ENCODE assay signal across 18 cellular contexts in genomic region chr10:118408145-118408544, GRCh38.
DNase-seq lines count a peak whose midpoint lies in the region; ATAC-seq and TF ChIP-seq lines count a peak whose summit lies in the region.
"Had no signal": no experiment of that assay in that cellular context is flagged by ENCODE, and none has a peak within 500 bp of the region (broad histone marks: within the 10 kb centered on the region; RNA-seq: fewer than 3 reads in every experiment).

No MANE protein-coding gene starts in this region.

- peak; percentile 89 for DNase-seq in DMS 273 (lab: John Stamatoyannopoulos, UW; ENCODE audit: unreplicated experiment)
- peak; percentile 36 for DNase-seq in NCI-H1694 treated with DMSO at 0.1 percent for 48 hours (lab: John Stamatoyannopoulos, UW)
- DNase-seq in SK-N-DZ (ENCODE audit: low spot score), result peak; percentile 7
- DNase-seq in endodermal cell, result no peak
- no peak for DNase-seq in heart right ventricle
- no peak for DNase-seq in activated effector memory CD4-positive, alpha-beta T cell treated with Interleukin-2 at 50 U/mL for 16 hours
- DNase-seq in middle frontal gyrus (ENCODE audit: extremely low spot score, low spot score), result no peak
- DNase-seq: 8988T; AML-193; Calu3; CD4-positive, CD25-positive, alpha-beta regulatory T cell; DMS153; DMS79 treated with DMSO at 0.1 percent for 48 hours; EL; HCEC 1CT; HFFc6 had no signal

- intact Hi-C loops in heart right ventricle (cut with DNase I), result no loop called here

- H3K9me3 ChIP-seq in endodermal cell (ENCODE audit: control insufficient read depth, low read length), result no peaks in the 10 kb centered on the region
- H3K9me3 ChIP-seq in heart right ventricle, result no peaks in the 10 kb centered on the region
- H3K9me3 ChIP-seq: BLaER1 had no signal

- no peak overlapping the region for H3K9ac ChIP-seq in endodermal cell (ENCODE audit: extremely low read depth, low read length, poor library complexity, severe bottlenecking)
- H3K9ac ChIP-seq: BLaER1 had no signal

- no peak overlapping the region for H3K4me3 Mint-ChIP-seq in endodermal cell
- H3K4me3 Mint-ChIP-seq: CD4-positive, CD25-positive, alpha-beta regulatory T cell; HFFc6 had no signal

- H3K4me1 ChIP-seq in endodermal cell (ENCODE audit: control insufficient read depth, insufficient read depth, low read length) (peaks cover 12% of the 10 kb centered on the region), heart right ventricle (peaks cover 0 to 6% (median 0%) of the 10 kb centered on the region in 9 donors)
- H3K4me1 ChIP-seq: BLaER1 had no signal

- no peaks in the 10 kb centered on the region for H3K9me3 Mint-ChIP-seq in endodermal cell
- H3K9me3 Mint-ChIP-seq: CD4-positive, CD25-positive, alpha-beta regulatory T cell; HFFc6 had no signal

- no peak overlapping the region for H3K27ac Mint-ChIP-seq in endodermal cell
- H3K27ac Mint-ChIP-seq: HFFc6 had no signal

- WGBS in endodermal cell (ENCODE audit: insufficient coverage in 1 of 2, insufficient read length in 1 of 2), 2 experiments, result 85 to 93% methylated on average over 7 to 9 of the region's 9 CpGs
- 62 to 73% methylated on average over 9 of the region's 9 CpGs for WGBS in heart right ventricle, 2 donors

- H3K36me3 ChIP-seq in endodermal cell (ENCODE audit: control insufficient read depth, insufficient read depth, low read length) (no peaks in the 10 kb centered on the region), heart right ventricle (no peaks in the 10 kb centered on the region)
- H3K36me3 ChIP-seq: BLaER1 had no signal

- H3K27me3 ChIP-seq in endodermal cell (ENCODE audit: control insufficient read depth, insufficient read depth, low read length, poor library complexity, severe bottlenecking) (peaks cover 27% of the 10 kb centered on the region), heart right ventricle (peaks cover 0 to 56% (median 17%) of the 10 kb centered on the region in 7 donors)
- H3K27me3 ChIP-seq: BLaER1 had no signal

- H3K27me3 Mint-ChIP-seq in endodermal cell (ENCODE audit: insufficient read depth), result peaks cover 33% of the 10 kb centered on the region

- H3K4me3 ChIP-seq in endodermal cell (ENCODE audit: low read length) (no peak overlapping the region), heart right ventricle (no peak overlapping the region)
- H3K4me3 ChIP-seq: BLaER1 had no signal

- no peaks in the 10 kb centered on the region for H3K36me3 Mint-ChIP-seq in endodermal cell (ENCODE audit: low read depth)
- H3K36me3 Mint-ChIP-seq: CD4-positive, CD25-positive, alpha-beta regulatory T cell had no signal

- TF ChIP-seq CTCF in endodermal cell (conservative IDR thresholded peaks at IDR 0.05), result no peak
- no peak for TF ChIP-seq CTCF in heart right ventricle (IDR thresholded peaks at IDR 0.05)

- H3K4me1 Mint-ChIP-seq in endodermal cell, result peaks cover 30% of the 10 kb centered on the region
- H3K4me1 Mint-ChIP-seq: CD4-positive, CD25-positive, alpha-beta regulatory T cell had no signal

- ATAC-seq in heart right ventricle (no peak), HG03039 (IDR thresholded peaks at IDR 0.05; ENCODE audit: unreplicated experiment) (no peak)

- peak overlapping the region; percentile 25 for H3K27ac ChIP-seq in endodermal cell (ENCODE audit: low read depth, low read length)
- H3K27ac ChIP-seq in heart right ventricle, result no peak overlapping the region
- H3K27ac ChIP-seq: BLaER1 had no signal

Comparison
In these comparisons a context has a peak if more than half of its experiments do, and no peak if none do; other contexts are left out.
1. DNase-seq: peak in DMS 273 (single experiment), NCI-H1694 treated with DMSO at 0.1 percent for 48 hours (single experiment) and SK-N-DZ (single experiment); none in endodermal cell (single experiment), heart right ventricle (0 of 2), activated effector memory CD4-positive, alpha-beta T cell treated with Interleukin-2 at 50 U/mL for 16 hours (single experiment) and middle frontal gyrus (single experiment).